12 cellular contexts compared by ENCODE assay signal in the genomic region with DNA sequence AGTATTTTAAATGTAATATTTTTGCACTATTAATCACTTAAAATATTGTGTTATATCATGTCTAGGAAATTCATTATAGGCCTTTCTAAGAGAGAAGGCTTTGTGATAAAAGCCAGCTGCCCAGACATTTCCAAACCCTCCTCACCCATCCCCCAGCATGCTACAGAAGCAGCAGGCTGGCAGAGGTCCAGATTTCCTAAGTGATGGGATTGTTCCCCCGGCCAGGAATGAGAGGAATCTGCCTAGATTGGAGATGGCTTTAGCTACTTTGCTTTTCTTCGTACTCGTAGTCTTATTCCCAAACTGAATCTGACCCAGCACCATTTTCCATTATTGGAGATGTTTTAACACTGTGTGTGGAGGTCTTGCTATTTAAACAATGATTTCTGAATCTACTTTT. TPM values are rescaled to one million over a fixed set of nuclear protein-coding genes. Genes with fewer than 3 reads are reported as not detected.
A peak's percentile ranks its signal among the peaks of the same experiment; 100 is the strongest.
DNase-seq lines count a peak whose midpoint lies in the region; ATAC-seq and TF ChIP-seq lines count a peak whose summit lies in the region.
"Had no signal": no experiment of that assay in that cellular context is flagged by ENCODE, and none has a peak within 500 bp of the region (broad histone marks: within the 10 kb centered on the region; RNA-seq: fewer than 3 reads in every experiment).

No MANE protein-coding gene starts in this region.

- no peak overlapping the region for H3K4me3 ChIP-seq in A673 (ENCODE audit: low read depth, low read length, poor library complexity, severe bottlenecking)
- no peak overlapping the region for H3K4me3 ChIP-seq in adrenal gland
- H3K4me3 ChIP-seq: BLaER1 treated with 17β-estradiol and CSF1 and Interleukin-3, amounts not matched to agents 10 nM and 100 nM had no signal

- intact Hi-C loops in A673 (cut with micrococcal nuclease; ENCODE audit: unreplicated experiment) (loop anchor here (5.0 to 10.0 kb wide), 4 partner anchors 73 to 471 kb away; partner anchors contain the start of gene STEAP1), adrenal gland (cut with DNase I) (loop anchor here in 1 of 2 donors (10.0 kb wide), 1 partner anchor 171 kb away; no protein-coding TSS in a partner anchor)

- no peak for TF ChIP-seq POLR2A in adrenal gland (IDR thresholded peaks at IDR 0.05)

- POLR2A ChIA-PET in A673 (lab: Charles Lee; ENCODE audit: low non-redundant PET): no interaction called here

- CTCF ChIA-PET in A673 (lab: Charles Lee): interaction anchor here (1.9 to 2.1 kb wide), 2 partner anchors 170 to 409 kb away, joined by 6 read pairs; no protein-coding TSS in a partner anchor

- WGBS in adrenal gland, 4 donors: 48 to 67% (median 54%) methylated on average over 3 of the region's 3 CpGs

- TF ChIP-seq CTCF in A673 (conservative IDR thresholded peaks at IDR 0.05; ENCODE audit: low read depth, low read length) (no peak), adrenal gland (IDR thresholded peaks at IDR 0.05) (no peak)

- ATAC-seq in GM18519 (IDR thresholded peaks at IDR 0.05; ENCODE audit: low FRiP score, unreplicated experiment): no peak
- no peak for ATAC-seq in GM18861 (IDR thresholded peaks at IDR 0.05; ENCODE audit: unreplicated experiment)
- no peak for ATAC-seq in GM21526 (IDR thresholded peaks at IDR 0.05; ENCODE audit: low FRiP score, unreplicated experiment)

- no TSS peak for BruUV-seq in A673 (replicated peaks; lab: Mats Ljungman, UMichigan)

- H3K27me3 ChIP-seq in A673 (replicated peaks; ENCODE audit: insufficient read depth, low read depth, low read length, poor library complexity) (no peaks in the 10 kb centered on the region), adrenal gland (no peaks in the 10 kb centered on the region)
- H3K27me3 ChIP-seq: BLaER1 treated with 17β-estradiol and CSF1 and Interleukin-3, amounts not matched to agents 10 nM and 100 nM had no signal

- H3K9me3 ChIP-seq in A673 (ENCODE audit: low read depth, low read length, poor library complexity, severe bottlenecking) (no peaks in the 10 kb centered on the region), adrenal gland (replicated peaks in 1 of 3) (no peaks in the 10 kb centered on the region)

- peaks cover 86% of the 10 kb centered on the region for H3K4me1 ChIP-seq in A673 (ENCODE audit: insufficient read depth, low read length, poor library complexity, severe bottlenecking)
- H3K4me1 ChIP-seq in adrenal gland (replicated peaks in 1 of 2): peaks cover 14 to 15% of the 10 kb centered on the region in 2 donors

- DNase-seq in A673 (ENCODE audit: low spot score) (peak; percentile 83), M059J (ENCODE audit: low read depth) (peak; percentile 40), adrenal gland (peak; percentile 21 to 69 (median 40)), iris pigment epithelial cell (ENCODE audit: low read depth) (peak; percentile 52), OCI-M1 (lab: John Stamatoyannopoulos, UW) (no peak)
- DNase-seq: activated T-cell treated with anti-CD3 and anti-CD28 coated beads, Interleukin-2, amount 50 U/mL, for 48 hours; NCI-H2081; stimulated activated CD4-positive, alpha-beta T cell treated with anti-CD3 and anti-CD28 coated beads, Interleukin-4, amount 100 ng/mL, for 24 hours had no signal

- peak overlapping the region; percentile 97 for H3K27ac ChIP-seq in A673 (ENCODE audit: low read depth, low read length, poor library complexity, severe bottlenecking)
- peak overlapping the region in 1 of 5 donors; percentile 13 for H3K27ac ChIP-seq in adrenal gland

- H3K36me3 ChIP-seq in A673 (ENCODE audit: insufficient read depth, low read length, poor library complexity, severe bottlenecking) (no peaks in the 10 kb centered on the region), adrenal gland (replicated peaks in 1 of 2) (no peaks in the 10 kb centered on the region)

RNA-seq across cellular contexts. Expression of gene CDK14, which starts 29.4 kb away (rescaled TPM):
- 128 and 131 TPM in 2 replicates for total RNA-seq in A673 (2021)
- 3.9 and 6.5 TPM in 2 replicates for total RNA-seq in M059J (2014; rRNA removed; shearing (Covaris generic))
- 10 to 100 TPM in 3 of 8 donors, 1 to 10 TPM in 5; 3.0 to 14.0 (median 7.6) TPM for total RNA-seq in adrenal gland
- 10 to 100 TPM in 1 of 3 donors, 1 to 10 TPM in 2; 1.9 to 10.3 (median 3.4) TPM for polyA plus RNA-seq in adrenal gland
